In the genomic region with DNA sequence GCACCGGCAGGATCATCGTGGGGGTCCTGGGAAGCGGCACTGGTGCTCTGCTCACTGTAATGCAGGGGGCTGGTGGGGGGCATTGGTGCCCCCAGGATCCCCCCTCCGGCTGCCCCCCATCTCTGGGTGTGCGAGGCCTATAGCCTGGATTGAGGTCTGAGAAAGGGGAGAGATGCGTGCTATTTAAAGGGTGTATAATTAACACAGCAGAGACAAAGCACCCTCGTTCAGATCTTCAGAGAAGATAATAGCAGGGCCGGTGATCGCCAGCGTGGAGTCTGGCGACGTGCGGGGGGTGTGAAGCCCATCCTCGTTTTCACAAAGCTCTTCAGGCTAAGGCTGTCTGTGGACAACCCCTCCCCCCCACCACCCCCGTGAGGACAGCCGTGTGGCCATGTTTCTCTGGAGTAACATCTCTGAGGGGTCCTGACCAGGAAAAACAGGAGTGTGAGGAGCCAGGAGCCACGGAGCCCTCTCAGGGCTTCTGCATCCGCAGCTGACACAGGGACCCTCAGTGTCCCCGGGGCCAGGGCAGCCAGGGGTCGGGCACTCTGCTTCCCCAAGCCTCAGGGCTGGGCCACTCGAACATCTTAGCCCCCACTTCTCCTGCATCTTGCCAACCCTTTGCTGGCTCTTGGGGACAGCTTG, we compare ENCODE assay signal across 15 cellular contexts. TPM values are rescaled to one million over a fixed set of nuclear protein-coding genes. Genes with fewer than 3 reads are reported as not detected.
DNase-seq lines count a peak whose midpoint lies in the region; ATAC-seq and TF ChIP-seq lines count a peak whose summit lies in the region.
"Had no signal": no experiment of that assay in that cellular context is flagged by ENCODE, and none has a peak within 500 bp of the region (broad histone marks: within the 10 kb centered on the region; RNA-seq: fewer than 3 reads in every experiment).

No MANE protein-coding gene starts in this region.

- no peak for TF ChIP-seq EP300 in ovary (IDR thresholded peaks at IDR 0.05)

- H3K27me3 ChIP-seq in liver (ENCODE audit: control insufficient read depth in 4 of 4, insufficient read depth in 4 of 4, low read length in 3 of 4), result no peaks in the 10 kb centered on the region
- H3K27me3 ChIP-seq in gastrocnemius medialis, result no peaks in the 10 kb centered on the region
- H3K27me3 ChIP-seq in ovary, result no peaks in the 10 kb centered on the region

- ATAC-seq in gastrocnemius medialis, result no peak
- ATAC-seq: esophagus mucosa had no signal

- no peak overlapping the region for H3K9ac ChIP-seq in liver (ENCODE audit: low read depth in 1 of 2, low read length in 2 of 2)

- H3K9me3 ChIP-seq in KOPT-K1 (ENCODE audit: insufficient read depth, low read length, poor library complexity, severe bottlenecking) (no peaks in the 10 kb centered on the region), liver (ENCODE audit: control insufficient read depth in 4 of 4, low read length in 3 of 4) (no peaks in the 10 kb centered on the region), gastrocnemius medialis (no peaks in the 10 kb centered on the region), ovary (no peaks in the 10 kb centered on the region)

- DNase-seq in type B pancreatic cell (ENCODE audit: extremely low spot score, unreplicated experiment) (no peak), gastrocnemius medialis (no peak), ovary (no peak), DMS53 (lab: John Stamatoyannopoulos, UW) (no peak)
- DNase-seq: activated CD4-positive, alpha-beta memory T cell treated with anti-CD3 and anti-CD28 coated beads, Interleukin-2, amount 10 ng/mL, durations not matched to agents 7 days and 5 days; activated effector memory CD4-positive, alpha-beta T cell treated with anti-CD3 and anti-CD28 coated beads, Interleukin-2, amount 50 U/mL, for 16 hours; DMS153; stimulated activated CD4-positive, alpha-beta T cell treated with anti-CD3 and anti-CD28 coated beads, Interleukin-4, amount 100 ng/mL, for 24 hours had no signal

- no peaks in the 10 kb centered on the region for H3K36me3 ChIP-seq in KOPT-K1 (ENCODE audit: insufficient read depth, low read length)
- peaks cover 0 to 2% (median 1%) of the 10 kb centered on the region in 4 donors for H3K36me3 ChIP-seq in liver (ENCODE audit: control insufficient read depth in 4 of 4, insufficient read depth in 3 of 4, low read depth in 1 of 4, low read length in 3 of 4)
- no peaks in the 10 kb centered on the region for H3K36me3 ChIP-seq in gastrocnemius medialis
- H3K36me3 ChIP-seq in ovary, result no peaks in the 10 kb centered on the region

- H3K4me1 ChIP-seq in liver (ENCODE audit: control insufficient read depth in 4 of 4, insufficient read depth in 4 of 4, low read length in 3 of 4), result peaks cover 11 to 74% (median 48%) of the 10 kb centered on the region in 4 donors
- peaks cover 25 to 32% of the 10 kb centered on the region in 2 donors for H3K4me1 ChIP-seq in gastrocnemius medialis
- H3K4me1 ChIP-seq in ovary (ENCODE audit: insufficient read depth), result peaks cover 10% of the 10 kb centered on the region

- 89% methylated on average over 21 of the region's 21 CpGs for WGBS in liver
- WGBS in ovary, 3 donors, result 85 to 92% (median 88%) methylated on average over 18 to 21 of the region's 21 CpGs

- H3K27me3 Mint-ChIP-seq in brain (no peaks in the 10 kb centered on the region), type B pancreatic cell (no peaks in the 10 kb centered on the region)
- H3K27me3 Mint-ChIP-seq: stimulated activated naive CD8-positive, alpha-beta T cell treated with anti-CD3 and anti-CD28 coated beads, Interleukin-15, Interleukin-2, amounts not matched to agents 100 ng/mL and 50 ng/mL, for 24 hours had no signal

- H3K27ac Mint-ChIP-seq in brain (peak overlapping the region; percentile 97 to 100 (median 99)), type B pancreatic cell (peak overlapping the region; percentile 96)
- H3K27ac Mint-ChIP-seq: T-helper 1 cell treated with Interleukin-12 subunit alpha and Interleukin-12 subunit beta and Interleukin-4 antibody, amounts not matched to agents 30 μg/mL and 1 μg/mL, for 36 hours had no signal

- TF ChIP-seq CTCF in brain (conservative IDR thresholded peaks at IDR 0.05), result no peak
- TF ChIP-seq CTCF in liver (IDR thresholded peaks at IDR 0.05; ENCODE audit: low read depth, low read length, missing input control), result no peak
- TF ChIP-seq CTCF in type B pancreatic cell (conservative IDR thresholded peaks at IDR 0.05), result no peak
- TF ChIP-seq CTCF in gastrocnemius medialis (IDR thresholded peaks at IDR 0.05 in 4 of 5, conservative IDR thresholded peaks at IDR 0.05 in 1 of 5), result no peak
- no peak for TF ChIP-seq CTCF in ovary (IDR thresholded peaks at IDR 0.05)

- H3K4me3 Mint-ChIP-seq in brain (peak overlapping the region in 2 of 5 experiments; percentile 72 to 76), type B pancreatic cell (no peak overlapping the region)
- H3K4me3 Mint-ChIP-seq: activated CD4-positive, alpha-beta memory T cell treated with anti-CD3 and anti-CD28 coated beads, Interleukin-2, amount 10 ng/mL, durations not matched to agents 7 days and 5 days; stimulated activated naive CD8-positive, alpha-beta T cell treated with anti-CD3 and anti-CD28 coated beads, Interleukin-15, Interleukin-2, amounts not matched to agents 100 ng/mL and 50 ng/mL, for 24 hours; T-helper 1 cell treated with Interleukin-12 subunit alpha and Interleukin-12 subunit beta and Interleukin-4 antibody, amounts not matched to agents 30 μg/mL and 1 μg/mL, for 36 hours had no signal

- H3K4me1 Mint-ChIP-seq in brain, result peaks cover 73% of the 10 kb centered on the region
- peaks cover 30% of the 10 kb centered on the region for H3K4me1 Mint-ChIP-seq in type B pancreatic cell (ENCODE audit: unreplicated experiment)

- H3K36me3 Mint-ChIP-seq in brain (no peaks in the 10 kb centered on the region), type B pancreatic cell (no peaks in the 10 kb centered on the region)
- H3K36me3 Mint-ChIP-seq: mesothelial cell of epicardium had no signal

- H3K4me3 ChIP-seq in liver (ENCODE audit: low read depth in 1 of 3, low read length in 3 of 3), result no peak overlapping the region
- no peak overlapping the region for H3K4me3 ChIP-seq in gastrocnemius medialis
- H3K4me3 ChIP-seq in ovary, result no peak overlapping the region

- H3K9me3 Mint-ChIP-seq in brain, result no peaks in the 10 kb centered on the region
- H3K9me3 Mint-ChIP-seq in type B pancreatic cell, result no peaks in the 10 kb centered on the region
- H3K9me3 Mint-ChIP-seq: activated CD4-positive, alpha-beta memory T cell treated with anti-CD3 and anti-CD28 coated beads, Interleukin-2, amount 10 ng/mL, durations not matched to agents 7 days and 5 days; mesothelial cell of epicardium; stimulated activated naive CD8-positive, alpha-beta T cell treated with anti-CD3 and anti-CD28 coated beads, Interleukin-15, Interleukin-2, amounts not matched to agents 100 ng/mL and 50 ng/mL, for 24 hours; T-helper 1 cell treated with Interleukin-12 subunit alpha and Interleukin-12 subunit beta and Interleukin-4 antibody, amounts not matched to agents 30 μg/mL and 1 μg/mL, for 36 hours had no signal

- intact Hi-C loops in gastrocnemius medialis (cut with DNase I; ENCODE audit: low total_unique reads), result no loop called here
- intact Hi-C loops in ovary (cut with DNase I), result loop anchor here in 1 of 4 donors (2.0 kb wide), 1 partner anchor 103 kb away; the partner anchor contains the start of gene CHMP6

- peak overlapping the region; percentile 56 for H3K27ac ChIP-seq in KOPT-K1 (ENCODE audit: low read depth, low read length, poor library complexity, severe bottlenecking)
- H3K27ac ChIP-seq in liver (ENCODE audit: low read depth in 1 of 2, low read length in 2 of 2), result peak overlapping the region; percentile 65 to 92
- no peak overlapping the region for H3K27ac ChIP-seq in gastrocnemius medialis
- H3K27ac ChIP-seq in ovary, result no peak overlapping the region

- no peak for TF ChIP-seq RAD21 in liver (IDR thresholded peaks at IDR 0.05)

- in situ Hi-C loops in gastrocnemius medialis (cut with MboI; ENCODE audit: low sequenced_read_pairs in 4 of 4), result loop anchor here in 1 of 4 donors (10.0 kb wide), 1 partner anchor 69 kb away; no protein-coding TSS in a partner anchor

- TF ChIP-seq POLR2A in gastrocnemius medialis (IDR thresholded peaks at IDR 0.05) (no peak), ovary (IDR thresholded peaks at IDR 0.05) (no peak)

TF ChIP-seq in liver, 16 proteins besides CTCF, POLR2A, EP300 and RAD21:
- TF ChIP-seq EGR1 (IDR thresholded peaks at IDR 0.05; ENCODE audit: low read depth in 2 of 2), result no peak
- TF ChIP-seq JUND (IDR thresholded peaks at IDR 0.05), result no peak
- TF ChIP-seq TAF1 (conservative IDR thresholded peaks at IDR 0.05), result no peak
- no peak for TF ChIP-seq MAX (IDR thresholded peaks at IDR 0.05)
TF ChIP-seq in liver: peak in this region for 0.

RNA-seq across cellular contexts. Expression of gene BAIAP2, which starts 58.7 kb away (rescaled TPM):
- polyA plus RNA-seq in brain (ENCODE audit: insufficient read depth, low read depth, low replicate concordance) (87.8 TPM), liver (10 to 100 TPM; 47.3 to 61.3 TPM), ovary (10 to 100 TPM; 12.0 to 21.5 TPM)
- total RNA-seq in liver (10 to 100 TPM in 1 of 2 donors, 1 to 10 TPM in 1; 8.1 to 42.5 TPM), type B pancreatic cell (ENCODE audit: low replicate concordance) (62.7 and 120 TPM in 2 replicates), gastrocnemius medialis (10 to 100 TPM in 3 of 4 donors, 1 to 10 TPM in 1; 7.3 to 36.1 (median 15.4) TPM), ovary (10 to 100 TPM; 13.8 to 80.6 (median 30.1) TPM)

Comparison
In these comparisons a context has a peak if more than half of its experiments do, and no peak if none do; other contexts are left out.
1. H3K27ac ChIP-seq: peak in KOPT-K1 (single experiment) and liver (2 of 2); none in gastrocnemius medialis (0 of 4) and ovary (0 of 2).